8 cellular contexts compared by ENCODE assay signal in the genomic region with DNA sequence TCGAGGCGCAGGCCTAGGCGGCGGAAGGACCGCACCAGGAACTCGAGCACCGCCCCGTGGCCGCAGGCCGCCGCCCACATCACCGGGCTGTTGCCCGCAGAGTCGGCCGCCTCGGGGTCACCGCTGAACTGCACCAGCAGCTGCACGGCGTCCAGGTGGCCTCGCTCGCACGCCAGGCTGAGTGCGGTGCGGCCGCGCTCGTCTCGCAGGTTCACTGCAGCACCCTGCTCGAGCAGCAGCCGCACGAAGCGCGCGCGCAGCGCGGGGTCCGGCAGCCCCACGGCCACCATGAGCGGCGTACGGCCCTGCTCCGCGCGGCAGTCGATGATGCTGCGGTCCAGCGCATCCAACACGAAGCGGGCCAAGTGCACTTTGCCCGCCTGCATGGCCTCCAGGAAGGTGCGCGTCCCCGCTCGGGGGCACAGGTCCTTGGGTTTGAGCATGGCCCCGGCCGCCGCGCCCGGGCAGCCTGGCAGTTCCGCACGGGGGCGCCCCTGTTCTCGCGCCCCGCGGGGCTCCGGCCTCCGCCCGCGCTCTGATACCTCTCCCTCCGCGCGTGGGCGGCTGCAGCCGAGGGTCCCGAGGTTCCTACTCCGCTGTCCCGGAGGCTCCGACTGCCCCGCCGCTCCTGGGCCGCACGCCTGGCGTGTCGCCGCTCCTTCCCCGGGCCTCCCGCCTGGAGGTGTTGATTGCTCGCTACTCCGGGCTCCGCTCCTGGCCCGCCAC. TPM values are rescaled to one million over a fixed set of nuclear protein-coding genes. Genes with fewer than 3 reads are reported as not detected.
DNase-seq lines count a peak whose midpoint lies in the region; ATAC-seq and TF ChIP-seq lines count a peak whose summit lies in the region.

No MANE protein-coding gene starts in this region.

- H3K36me3 ChIP-seq in ACC112 (ENCODE audit: insufficient read depth, low read length) (no peaks in the 10 kb centered on the region), ovary (no peaks in the 10 kb centered on the region)

- intact Hi-C loops in ovary (cut with DNase I), result loop anchor here in 3 of 4 donors (5.0 to 10.0 kb wide), 3 partner anchors 82 to 140 kb away; no protein-coding TSS in a partner anchor

- no peak for TF ChIP-seq EP300 in ovary (IDR thresholded peaks at IDR 0.05)

- H3K27ac ChIP-seq in ACC112 (ENCODE audit: low read depth, low read length) (no peak overlapping the region), foreskin keratinocyte (no peak overlapping the region), ovary (no peak overlapping the region)

- DNase-seq in NOMO-1 treated with dmso at 0.1 percent for 144 hours (lab: John Stamatoyannopoulos, UW; ENCODE audit: unreplicated experiment) (peak; percentile 33), foreskin keratinocyte (peak in 1 of 2 donors; percentile 42), ovary (no peak), Ammon's horn (ENCODE audit: low spot score) (no peak)
- DNase-seq in activated T-cell treated with anti-CD3 and anti-CD28 coated beads, Interleukin-2, amount 50 U/mL, for 48 hours, result peak; percentile 71 to 79

- TF ChIP-seq CTCF in foreskin keratinocyte (conservative IDR thresholded peaks at IDR 0.05) (peak; percentile 65), ovary (IDR thresholded peaks at IDR 0.05) (no peak)

- H3K4me1 ChIP-seq in ACC112 (ENCODE audit: control insufficient read depth, insufficient read depth, low read length, unreplicated experiment) (peaks cover 28% of the 10 kb centered on the region), foreskin keratinocyte (no peaks in the 10 kb centered on the region), ovary (ENCODE audit: insufficient read depth) (peaks cover 9% of the 10 kb centered on the region)

- ATAC-seq in GM18909 (IDR thresholded peaks at IDR 0.05; ENCODE audit: poor library complexity, unreplicated experiment) (peak; percentile 48), foreskin keratinocyte (peak; percentile 19), GM19324 (IDR thresholded peaks at IDR 0.05; ENCODE audit: low FRiP score, unreplicated experiment) (no peak)

- H3K4me3 ChIP-seq in ACC112 (ENCODE audit: low read depth, low read length) (peak overlapping the region; percentile 70), ovary (peak overlapping the region; percentile 27)

- H3K27me3 ChIP-seq in ACC112 (ENCODE audit: insufficient read depth, low read length) (peaks cover 50% of the 10 kb centered on the region), foreskin keratinocyte (peaks cover 63% of the 10 kb centered on the region), ovary (peaks cover 9% of the 10 kb centered on the region)

- no peaks in the 10 kb centered on the region for H3K9me3 ChIP-seq in ovary

- no peak for TF ChIP-seq POLR2A in ovary (IDR thresholded peaks at IDR 0.05)

- peak overlapping the region; percentile 56 for H2AFZ ChIP-seq in ACC112 (ENCODE audit: low read length, unreplicated experiment)

- WGBS in ovary, 3 donors, result 0 to 1% (median 1%) methylated on average over 65 to 93 of the region's 93 CpGs

- H3K79me2 ChIP-seq in ACC112 (ENCODE audit: control insufficient read depth, insufficient read depth, low read length, unreplicated experiment), result no peaks in the 10 kb centered on the region

RNA-seq across cellular contexts. Expression of a gene that starts 0.6 kb away (rescaled TPM):
- total RNA-seq in foreskin keratinocyte (not detected in 2 replicates), ovary (under 1 TPM in 1 of 7 donors, not detected in 6; 0.27 TPM)
- polyA plus RNA-seq in foreskin keratinocyte (not detected in 2 replicates), ovary (not detected)

RNA-seq across cellular contexts. Expression of a gene that starts 25.4 kb away (rescaled TPM):
- total RNA-seq in foreskin keratinocyte (1.5 and 1.7 TPM in 2 replicates), ovary (10 to 100 TPM in 1 of 7 donors, 1 to 10 TPM in 6; 1.9 to 13.9 (median 6.0) TPM)
- polyA plus RNA-seq in foreskin keratinocyte (1.6 and 2.2 TPM in 2 replicates), ovary (1 to 10 TPM; 3.2 to 8.6 TPM)

RNA-seq across cellular contexts. Expression of a gene that starts 41.2 kb away (rescaled TPM):
- total RNA-seq in foreskin keratinocyte (15.0 and 17.8 TPM in 2 replicates), ovary (10 to 100 TPM in 6 of 7 donors, 1 to 10 TPM in 1; 8.1 to 50.6 (median 30.6) TPM)
- polyA plus RNA-seq in foreskin keratinocyte (16.2 and 19.1 TPM in 2 replicates), ovary (10 to 100 TPM in 1 of 2 donors, 1 to 10 TPM in 1; 7.4 to 31.2 TPM)

RNA-seq across cellular contexts. Expression of a gene that starts 43.4 kb away (rescaled TPM):
- total RNA-seq in foreskin keratinocyte, result 14.1 and 15.6 TPM in 2 replicates
- 8.9 and 9.0 TPM in 2 replicates for polyA plus RNA-seq in foreskin keratinocyte
- total RNA-seq in ovary, result 1 to 10 TPM in 6 of 7 donors, under 1 TPM in 1; 0.36 to 6.7 (median 1.6) TPM
- polyA plus RNA-seq in ovary, result under 1 TPM; 0.47 to 0.52 TPM

RNA-seq across cellular contexts. Expression of a gene that starts 58.4 kb away (rescaled TPM):
- 48.7 and 61.7 TPM in 2 replicates for total RNA-seq in foreskin keratinocyte
- 21.3 and 25.0 TPM in 2 replicates for polyA plus RNA-seq in foreskin keratinocyte
- 10 to 100 TPM in 4 of 7 donors, 1 to 10 TPM in 3; 1.8 to 22.2 (median 12.7) TPM for total RNA-seq in ovary
- 1 to 10 TPM; 2.9 to 4.3 TPM for polyA plus RNA-seq in ovary

Comparison
In these comparisons a context has a peak if more than half of its experiments do, and no peak if none do; other contexts are left out.
1. DNase-seq: peak in NOMO-1 treated with dmso at 0.1 percent for 144 hours (single experiment) and activated T-cell treated with anti-CD3 and anti-CD28 coated beads, Interleukin-2, amount 50 U/mL, for 48 hours (2 of 2); none in ovary (0 of 5) and Ammon's horn (single experiment).